In genomic region chr10:43105119-43105792, GRCh38 we compare ENCODE assay signal across 8 cellular contexts. TPM values are rescaled to one million over a fixed set of nuclear protein-coding genes. Genes with fewer than 3 reads are reported as not detected.
DNase-seq lines count a peak whose midpoint lies in the region; ATAC-seq and TF ChIP-seq lines count a peak whose summit lies in the region.

No MANE protein-coding gene starts in this region.

- H3K4me2 ChIP-seq in DND-41 (ENCODE audit: insufficient read depth, low read length) (peak overlapping the region; percentile 59), IMR-90 (ENCODE audit: low read depth, low read length) (peak overlapping the region; percentile 73), SK-N-SH (peak overlapping the region; percentile 71)

- H3K18ac ChIP-seq in IMR-90 (ENCODE audit: low read depth, low read length), result 0 out of 2 replicates have a peak overlapping the region, but pooled peaks have one; percentile 8

- peak overlapping the region; percentile 21; the same call in 1 of the 3 replicates for H2BK15ac ChIP-seq in IMR-90 (ENCODE audit: low read depth, low read length)

- ATAC-seq in DND-41 (ENCODE audit: insufficient read depth, low read depth) (peak; percentile 94), GM21576 (IDR thresholded peaks at IDR 0.05; ENCODE audit: unreplicated experiment) (peak; percentile 70), IMR-90 (ENCODE audit: low read depth) (peak; percentile 98), omental fat pad (ENCODE audit: low FRiP score) (peak; percentile 93)

- H3K27ac ChIP-seq in DND-41 (ENCODE audit: low read length) (no peak overlapping the region), IMR-90 (ENCODE audit: insufficient read depth, low read length) (no peak overlapping the region), SK-N-SH (ENCODE audit: low read depth in 2 of 2, low read length in 1 of 2) (peak overlapping the region in 1 of 2 experiments; percentile 51; a peak in 1 of 4 replicates), suprapubic skin (no peak overlapping the region)

- H4K5ac ChIP-seq in IMR-90 (ENCODE audit: low read depth, low read length), result no peak overlapping the region; the same call in 1 of the 2 replicates

- H2AFZ ChIP-seq in DND-41 (ENCODE audit: low read depth, low read length) (peak overlapping the region; percentile 59), IMR-90 (replicated peaks; ENCODE audit: low read length, poor library complexity) (peak overlapping the region; percentile 98), SK-N-SH (ENCODE audit: low read depth) (peak overlapping the region; percentile 87; the same call in 1 of the 2 replicates)

- H3K9me1 ChIP-seq in IMR-90 (ENCODE audit: insufficient read depth, low read length), result no peaks in the 10 kb centered on the region

- peak overlapping the region; percentile 73; the same call in 1 of the 2 replicates for H3K23ac ChIP-seq in IMR-90 (ENCODE audit: low read depth, low read length)

- WGBS in IMR-90 (ENCODE audit: extremely low coverage in 2 of 2, insufficient read length in 1 of 2), 2 experiments, result 7% methylated on average over 20 of the region's 64 CpGs; no CpG with 5 or more reads in 1 of the 2 experiments
- WGBS in SK-N-SH (ENCODE audit: low lambda C conversion rate), result 64% methylated on average over 35 of the region's 64 CpGs
- WGBS in suprapubic skin, result 0% methylated on average over 10 of the region's 64 CpGs

- H4K20me1 ChIP-seq in DND-41 (ENCODE audit: insufficient read depth, low read length) (no peaks in the 10 kb centered on the region), IMR-90 (ENCODE audit: insufficient read depth, low read length) (no peaks in the 10 kb centered on the region; the same call in 1 of the 2 replicates), SK-N-SH (ENCODE audit: insufficient read depth) (no peaks in the 10 kb centered on the region)

- TF ChIP-seq EP300 in SK-N-SH (IDR thresholded peaks at IDR 0.05; ENCODE audit: borderline replicate concordance in 1 of 2, low read depth in 1 of 2, low read length in 1 of 2), result no peak
- no peak for TF ChIP-seq EP300 in suprapubic skin (IDR thresholded peaks at IDR 0.05)

- H3K14ac ChIP-seq in IMR-90 (replicated peaks; ENCODE audit: low read depth, low read length), result no peak overlapping the region

- H3K79me2 ChIP-seq in DND-41 (ENCODE audit: insufficient read depth, low read length), result no peaks in the 10 kb centered on the region
- H3K79me2 ChIP-seq in SK-N-SH (ENCODE audit: insufficient read depth), result no peaks in the 10 kb centered on the region

- in situ Hi-C loops in IMR-90 (cut with MboI; ENCODE audit: low sequenced_read_pairs), result loop anchor here (10.0 kb wide), 1 partner anchor 230 kb away; no protein-coding TSS in a partner anchor

- peak overlapping the region in 1 of 2 experiments; percentile 29; a peak in 1 of 4 replicates for H3K4me3 ChIP-seq in DND-41 (ENCODE audit: low read depth in 1 of 2, low read length in 2 of 2)
- H3K4me3 ChIP-seq in IMR-90 (ENCODE audit: insufficient read depth, low read depth, low read length), result peak overlapping the region; percentile 46
- H3K4me3 ChIP-seq in SK-N-SH (ENCODE audit: low read depth in 2 of 2, low read length in 1 of 2), result peak overlapping the region; percentile 27 to 48; a peak in 2 of 4 replicates
- H3K4me3 ChIP-seq in suprapubic skin, result peak overlapping the region; percentile 55

- no peak overlapping the region for H3K4ac ChIP-seq in IMR-90 (ENCODE audit: low read depth, low read length)

- 0 out of 2 replicates have a peak overlapping the region, but pooled peaks have one; percentile 1 for H3K56ac ChIP-seq in IMR-90 (ENCODE audit: extremely low read depth, insufficient read depth, low read length)

- peak overlapping the region; percentile 96 for H2AK9ac ChIP-seq in IMR-90 (replicated peaks; ENCODE audit: low read depth, low read length, poor library complexity)

- H3K79me1 ChIP-seq in IMR-90 (ENCODE audit: low read depth in 1 of 2, low read length in 2 of 2), result no peaks in the 10 kb centered on the region

- dilution Hi-C loops in IMR-90 (cut with HindIII; ENCODE audit: low sequenced_read_pairs, unreplicated experiment), result no loop called here

- no peak overlapping the region for H2BK5ac ChIP-seq in IMR-90 (ENCODE audit: low read depth, low read length, poor library complexity, severe bottlenecking)

- CTCF ChIA-PET in IMR-90 (lab: Yijun Ruan, JAX) (interaction anchor here (0.6 kb wide), 1 partner anchor 17 kb away, joined by 3 read pairs; no protein-coding TSS in a partner anchor), SK-N-SH (lab: Yijun Ruan, JAX) (interaction anchor here (0.5 to 5.4 kb wide), 19 partner anchors 8 to 293 kb away, joined by 3 to 32 read pairs (median 3); no protein-coding TSS in a partner anchor)

- no peak overlapping the region for H2BK20ac ChIP-seq in IMR-90 (ENCODE audit: low read depth, low read length)

- peak overlapping the region in 1 of 2 experiments; percentile 22; a peak in 1 of 4 replicates for H4K8ac ChIP-seq in IMR-90 (ENCODE audit: low read depth in 2 of 2, low read length in 2 of 2)

- no TSS peak for BruUV-seq in IMR-90 (replicated peaks; lab: Mats Ljungman, UMichigan)

- TF ChIP-seq POLR2A in IMR-90 (IDR thresholded peaks at IDR 0.05; ENCODE audit: low read depth, low read length), result peak; percentile 51; the same call in 1 of the 2 replicates
- TF ChIP-seq POLR2A in suprapubic skin (IDR thresholded peaks at IDR 0.05), result no peak

- no peak overlapping the region for H3K9ac ChIP-seq in DND-41 (ENCODE audit: low read depth, low read length)
- peak overlapping the region; percentile 27 for H3K9ac ChIP-seq in IMR-90 (ENCODE audit: low read depth, low read length)
- H3K9ac ChIP-seq in SK-N-SH, result no peak overlapping the region

- H3K4me1 ChIP-seq in DND-41 (ENCODE audit: insufficient read depth, low read length), result peaks cover 8% of the 10 kb centered on the region
- peaks cover 3% of the 10 kb centered on the region; the same call in 1 of the 2 replicates for H3K4me1 ChIP-seq in IMR-90 (ENCODE audit: control insufficient read depth, insufficient read depth, low read length)
- H3K4me1 ChIP-seq in SK-N-SH (ENCODE audit: control insufficient read depth in 1 of 2, insufficient read depth in 2 of 2, low read depth in 1 of 2, low read length in 1 of 2), result peaks cover 0 to 63% of the 10 kb centered on the region in 2 experiments; a peak in 1 of 4 replicates
- H3K4me1 ChIP-seq in suprapubic skin, result peaks cover 21% of the 10 kb centered on the region

- 0 out of 2 replicates have a peak overlapping the region, but pooled peaks have one; percentile 10 for H2BK120ac ChIP-seq in IMR-90 (ENCODE audit: low read depth, low read length)

- peak; percentile 96 for TF ChIP-seq RAD21 in IMR-90 (IDR thresholded peaks at IDR 0.05; ENCODE audit: low read length)
- TF ChIP-seq RAD21 in SK-N-SH (IDR thresholded peaks at IDR 0.05; ENCODE audit: low read length), result peak; percentile 86

- POLR2A ChIA-PET in IMR-90 (lab: Charles Lee; ENCODE audit: unreplicated experiment), result no interaction called here
- POLR2A ChIA-PET in SK-N-SH (lab: Yijun Ruan, JAX), result interaction anchor here (0.6 kb wide), 1 partner anchor 19 kb away, joined by 3 read pairs; no protein-coding TSS in a partner anchor

- peak; percentile 70 for DNase-seq in DND-41
- peak; percentile 63 for DNase-seq in IMR-90
- peak; percentile 95 for DNase-seq in SK-N-SH
- DNase-seq in activated naive CD4-positive, alpha-beta T cell treated with anti-CD3 and anti-CD28 coated beads, Interleukin-2, amount 50 U/mL, for 16 hours, result peak; percentile 82
- DNase-seq in head of caudate nucleus, result peak in 41 of 42 donors; percentile 33 to 88 (median 74)
- peak; percentile 52 for DNase-seq in omental fat pad (ENCODE audit: low spot score)
- peak; percentile 85 to 87 for DNase-seq in suprapubic skin (ENCODE audit: low spot score in 2 of 2)

- H3K9me2 ChIP-seq in SK-N-SH, result no peaks in the 10 kb centered on the region

- peak overlapping the region; percentile 73; the same call in 1 of the 2 replicates for H2AK5ac ChIP-seq in IMR-90 (ENCODE audit: low read depth, low read length)

- intact Hi-C loops in IMR-90 (cut with micrococcal nuclease) (loop anchor here (1.0 to 2.0 kb wide), 3 partner anchors 239 to 352 kb away; no protein-coding TSS in a partner anchor), head of caudate nucleus (cut with DNase I) (loop anchor here (2.0 kb wide), 1 partner anchor 238 kb away; no protein-coding TSS in a partner anchor)

- H3K9me3 ChIP-seq in DND-41 (ENCODE audit: insufficient read depth, low read length, severe bottlenecking) (no peaks in the 10 kb centered on the region), IMR-90 (ENCODE audit: control insufficient read depth, insufficient read depth, low read length) (no peaks in the 10 kb centered on the region), SK-N-SH (no peaks in the 10 kb centered on the region), suprapubic skin (no peaks in the 10 kb centered on the region)

- H3K36me3 ChIP-seq in DND-41 (ENCODE audit: insufficient read depth, low read length) (no peaks in the 10 kb centered on the region), IMR-90 (ENCODE audit: control insufficient read depth, insufficient read depth, low read length) (no peaks in the 10 kb centered on the region), SK-N-SH (replicated peaks in 1 of 2; ENCODE audit: control insufficient read depth in 1 of 2, insufficient read depth in 2 of 2, low read length in 1 of 2) (no peaks in the 10 kb centered on the region), suprapubic skin (no peaks in the 10 kb centered on the region)

- no peaks in the 10 kb centered on the region for H3F3A ChIP-seq in SK-N-SH (replicated peaks; ENCODE audit: insufficient read depth)

- H4K91ac ChIP-seq in IMR-90 (ENCODE audit: insufficient read depth, low read depth, low read length), result no peak overlapping the region; the same call in 1 of the 2 replicates

- TF ChIP-seq CTCF in DND-41 (IDR thresholded peaks at IDR 0.05; ENCODE audit: borderline replicate concordance, extremely low read depth, low read length, poor library complexity, severe bottlenecking), result peak; percentile 98
- peak; percentile 98 for TF ChIP-seq CTCF in IMR-90 (conservative IDR thresholded peaks at IDR 0.05; ENCODE audit: low read depth, low read length)
- peak; percentile 91 for TF ChIP-seq CTCF in SK-N-SH (IDR thresholded peaks at IDR 0.05)
- peak in 2 of 3 donors; percentile 95 to 97 for TF ChIP-seq CTCF in omental fat pad (IDR thresholded peaks at IDR 0.05)
- peak; percentile 95 to 99 for TF ChIP-seq CTCF in suprapubic skin (IDR thresholded peaks at IDR 0.05)

- H3K27me3 ChIP-seq in DND-41 (ENCODE audit: insufficient read depth, low read length, poor library complexity) (no peaks in the 10 kb centered on the region), IMR-90 (ENCODE audit: control insufficient read depth, insufficient read depth, low read length) (peaks cover 27% of the 10 kb centered on the region), SK-N-SH (ENCODE audit: insufficient read depth) (no peaks in the 10 kb centered on the region), suprapubic skin (peaks cover 11% of the 10 kb centered on the region)

RNA-seq across cellular contexts. Expression of gene RET, which starts 28.4 kb away (rescaled TPM):
- 0.18 and 0.28 TPM in 2 replicates for total RNA-seq in IMR-90 (2012; rRNA removed)
- 0.10 and 0.26 TPM in 2 replicates for polyA plus RNA-seq in IMR-90 (2012; rRNA removed)
- 0.08 and 0.24 TPM in 2 replicates for polyA plus RNA-seq in IMR-90 (2012; cell fraction: cytosol; rRNA removed)
- 0.14 and 0.25 TPM in 2 replicates for polyA plus RNA-seq in IMR-90 (2012; cell fraction: nucleus; rRNA removed; ENCODE audit: low replicate concordance)
- 3.2 and 6.8 TPM in 2 replicates for polyA plus RNA-seq in SK-N-SH (2012; rRNA removed)
- 5.8 and 12.3 TPM in 2 replicates for polyA plus RNA-seq in SK-N-SH (2012; cell fraction: cytosol; rRNA removed)
- 11.5 and 17.8 TPM in 2 replicates for polyA plus RNA-seq in SK-N-SH (2012; cell fraction: nucleus; rRNA removed)
- 1 to 10 TPM in 2 of 4 donors, under 1 TPM in 2; 0.79 to 1.3 (median 0.96) TPM for total RNA-seq in omental fat pad
- 1 to 10 TPM in 1 of 4 donors, under 1 TPM in 3; 0.23 to 2.1 (median 0.78) TPM for total RNA-seq in suprapubic skin

RNA-seq across cellular contexts. Expression of gene CSGALNACT2, which starts 33.0 kb away (rescaled TPM):
- 6.5 and 11.4 TPM in 2 replicates for total RNA-seq in IMR-90 (2012; rRNA removed)
- 11.7 and 13.1 TPM in 2 replicates for polyA plus RNA-seq in IMR-90 (2012; rRNA removed)
- polyA plus RNA-seq in IMR-90 (2012; cell fraction: cytosol; rRNA removed), result 1.4 and 5.2 TPM in 2 replicates
- polyA plus RNA-seq in IMR-90 (2012; cell fraction: nucleus; rRNA removed; ENCODE audit: low replicate concordance), result 1.8 and 19.5 TPM in 2 replicates
- 11.5 and 16.0 TPM in 2 replicates for polyA plus RNA-seq in SK-N-SH (2012; rRNA removed)
- polyA plus RNA-seq in SK-N-SH (2012; cell fraction: cytosol; rRNA removed), result 16.1 and 21.2 TPM in 2 replicates
- polyA plus RNA-seq in SK-N-SH (2012; cell fraction: nucleus; rRNA removed), result 10.9 and 19.7 TPM in 2 replicates
- 10 to 100 TPM; 22.0 to 45.8 (median 37.9) TPM for total RNA-seq in omental fat pad
- total RNA-seq in suprapubic skin, result 10 to 100 TPM; 10.1 to 15.5 (median 13.9) TPM
